1 cellular context compared by ENCODE assay signal in the genomic region with DNA sequence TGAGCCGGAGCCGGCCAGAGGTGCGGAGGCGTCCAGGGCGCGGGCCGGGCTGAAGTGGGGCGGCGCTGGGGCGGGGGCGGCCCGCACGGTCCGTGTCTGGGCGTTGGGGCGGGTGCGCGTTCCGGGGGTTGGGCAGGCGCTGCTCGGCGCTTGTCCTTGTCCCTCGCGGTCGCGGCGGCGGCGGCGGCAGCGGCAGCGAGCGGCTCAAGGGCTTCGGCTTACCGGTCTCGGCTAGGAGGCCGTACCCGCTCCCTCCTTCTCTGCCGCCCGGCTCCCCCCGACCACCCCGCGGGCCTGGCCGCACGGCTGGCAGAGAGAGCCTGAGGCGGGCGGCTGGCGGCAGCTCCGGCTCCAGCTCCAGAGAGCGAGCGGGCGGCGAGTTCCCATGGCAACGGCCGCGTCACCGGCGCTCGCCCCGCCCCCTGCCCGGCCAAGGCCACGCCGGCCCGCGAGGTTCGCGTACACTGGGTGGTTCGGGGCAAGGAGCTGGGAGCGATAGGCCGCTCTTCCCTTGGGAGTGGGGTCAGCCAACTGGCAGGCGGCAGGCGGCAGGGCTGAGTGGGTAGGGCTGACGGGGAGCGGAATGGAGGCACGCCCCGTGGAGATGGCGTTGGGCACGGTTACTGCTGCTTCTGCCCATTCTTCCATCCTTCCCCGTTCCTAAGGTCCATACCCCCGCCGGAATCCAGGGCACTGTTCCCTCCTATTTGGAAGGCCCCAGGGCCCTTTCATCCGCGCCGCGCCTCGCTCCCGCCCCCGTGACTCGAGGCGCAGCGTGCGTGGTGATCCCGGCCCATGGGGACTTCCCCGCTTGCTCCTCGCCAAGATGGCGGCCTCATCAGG.
TF ChIP-seq lines count a peak whose summit lies in the region.

A gene with protein sequence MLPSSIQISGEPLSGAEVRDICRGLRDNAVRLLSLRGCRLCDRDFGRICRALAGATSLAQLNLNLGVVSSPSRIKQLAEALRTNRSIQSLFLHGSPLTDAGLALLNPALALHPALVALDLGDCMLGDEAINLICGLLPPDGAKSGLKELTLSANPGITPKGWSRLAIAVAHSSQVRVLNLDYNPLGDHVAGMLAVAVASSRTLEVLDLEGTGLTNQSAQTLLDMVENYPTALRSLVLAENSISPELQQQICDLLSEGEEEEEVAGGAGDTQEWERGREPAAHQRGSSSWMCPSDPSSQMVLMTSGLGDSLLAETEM (minus strand): TSS at position 363 of the 843 bp plus-strand sequence. CDS start 561 bp downstream, outside the sequence.

TF ChIP-seq in HepG2, 621 proteins besides CTCF, POLR2A, EP300 and RAD21 (continued from another document and continues in another):
- TF ChIP-seq, protein P1, sequence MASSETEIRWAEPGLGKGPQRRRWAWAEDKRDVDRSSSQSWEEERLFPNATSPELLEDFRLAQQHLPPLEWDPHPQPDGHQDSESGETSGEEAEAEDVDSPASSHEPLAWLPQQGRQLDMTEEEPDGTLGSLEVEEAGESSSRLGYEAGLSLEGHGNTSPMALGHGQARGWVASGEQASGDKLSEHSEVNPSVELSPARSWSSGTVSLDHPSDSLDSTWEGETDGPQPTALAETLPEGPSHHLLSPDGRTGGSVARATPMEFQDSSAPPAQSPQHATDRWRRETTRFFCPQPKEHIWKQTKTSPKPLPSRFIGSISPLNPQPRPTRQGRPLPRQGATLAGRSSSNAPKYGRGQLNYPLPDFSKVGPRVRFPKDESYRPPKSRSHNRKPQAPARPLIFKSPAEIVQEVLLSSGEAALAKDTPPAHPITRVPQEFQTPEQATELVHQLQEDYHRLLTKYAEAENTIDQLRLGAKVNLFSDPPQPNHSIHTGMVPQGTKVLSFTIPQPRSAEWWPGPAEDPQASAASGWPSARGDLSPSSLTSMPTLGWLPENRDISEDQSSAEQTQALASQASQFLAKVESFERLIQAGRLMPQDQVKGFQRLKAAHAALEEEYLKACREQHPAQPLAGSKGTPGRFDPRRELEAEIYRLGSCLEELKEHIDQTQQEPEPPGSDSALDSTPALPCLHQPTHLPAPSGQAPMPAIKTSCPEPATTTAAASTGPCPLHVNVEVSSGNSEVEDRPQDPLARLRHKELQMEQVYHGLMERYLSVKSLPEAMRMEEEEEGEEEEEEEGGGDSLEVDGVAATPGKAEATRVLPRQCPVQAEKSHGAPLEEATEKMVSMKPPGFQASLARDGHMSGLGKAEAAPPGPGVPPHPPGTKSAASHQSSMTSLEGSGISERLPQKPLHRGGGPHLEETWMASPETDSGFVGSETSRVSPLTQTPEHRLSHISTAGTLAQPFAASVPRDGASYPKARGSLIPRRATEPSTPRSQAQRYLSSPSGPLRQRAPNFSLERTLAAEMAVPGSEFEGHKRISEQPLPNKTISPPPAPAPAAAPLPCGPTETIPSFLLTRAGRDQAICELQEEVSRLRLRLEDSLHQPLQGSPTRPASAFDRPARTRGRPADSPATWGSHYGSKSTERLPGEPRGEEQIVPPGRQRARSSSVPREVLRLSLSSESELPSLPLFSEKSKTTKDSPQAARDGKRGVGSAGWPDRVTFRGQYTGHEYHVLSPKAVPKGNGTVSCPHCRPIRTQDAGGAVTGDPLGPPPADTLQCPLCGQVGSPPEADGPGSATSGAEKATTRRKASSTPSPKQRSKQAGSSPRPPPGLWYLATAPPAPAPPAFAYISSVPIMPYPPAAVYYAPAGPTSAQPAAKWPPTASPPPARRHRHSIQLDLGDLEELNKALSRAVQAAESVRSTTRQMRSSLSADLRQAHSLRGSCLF (CRISPR knock-in tag; IDR thresholded peaks at IDR 0.05; ENCODE audit: borderline replicate concordance) = no peak
- TF ChIP-seq, protein P2, sequence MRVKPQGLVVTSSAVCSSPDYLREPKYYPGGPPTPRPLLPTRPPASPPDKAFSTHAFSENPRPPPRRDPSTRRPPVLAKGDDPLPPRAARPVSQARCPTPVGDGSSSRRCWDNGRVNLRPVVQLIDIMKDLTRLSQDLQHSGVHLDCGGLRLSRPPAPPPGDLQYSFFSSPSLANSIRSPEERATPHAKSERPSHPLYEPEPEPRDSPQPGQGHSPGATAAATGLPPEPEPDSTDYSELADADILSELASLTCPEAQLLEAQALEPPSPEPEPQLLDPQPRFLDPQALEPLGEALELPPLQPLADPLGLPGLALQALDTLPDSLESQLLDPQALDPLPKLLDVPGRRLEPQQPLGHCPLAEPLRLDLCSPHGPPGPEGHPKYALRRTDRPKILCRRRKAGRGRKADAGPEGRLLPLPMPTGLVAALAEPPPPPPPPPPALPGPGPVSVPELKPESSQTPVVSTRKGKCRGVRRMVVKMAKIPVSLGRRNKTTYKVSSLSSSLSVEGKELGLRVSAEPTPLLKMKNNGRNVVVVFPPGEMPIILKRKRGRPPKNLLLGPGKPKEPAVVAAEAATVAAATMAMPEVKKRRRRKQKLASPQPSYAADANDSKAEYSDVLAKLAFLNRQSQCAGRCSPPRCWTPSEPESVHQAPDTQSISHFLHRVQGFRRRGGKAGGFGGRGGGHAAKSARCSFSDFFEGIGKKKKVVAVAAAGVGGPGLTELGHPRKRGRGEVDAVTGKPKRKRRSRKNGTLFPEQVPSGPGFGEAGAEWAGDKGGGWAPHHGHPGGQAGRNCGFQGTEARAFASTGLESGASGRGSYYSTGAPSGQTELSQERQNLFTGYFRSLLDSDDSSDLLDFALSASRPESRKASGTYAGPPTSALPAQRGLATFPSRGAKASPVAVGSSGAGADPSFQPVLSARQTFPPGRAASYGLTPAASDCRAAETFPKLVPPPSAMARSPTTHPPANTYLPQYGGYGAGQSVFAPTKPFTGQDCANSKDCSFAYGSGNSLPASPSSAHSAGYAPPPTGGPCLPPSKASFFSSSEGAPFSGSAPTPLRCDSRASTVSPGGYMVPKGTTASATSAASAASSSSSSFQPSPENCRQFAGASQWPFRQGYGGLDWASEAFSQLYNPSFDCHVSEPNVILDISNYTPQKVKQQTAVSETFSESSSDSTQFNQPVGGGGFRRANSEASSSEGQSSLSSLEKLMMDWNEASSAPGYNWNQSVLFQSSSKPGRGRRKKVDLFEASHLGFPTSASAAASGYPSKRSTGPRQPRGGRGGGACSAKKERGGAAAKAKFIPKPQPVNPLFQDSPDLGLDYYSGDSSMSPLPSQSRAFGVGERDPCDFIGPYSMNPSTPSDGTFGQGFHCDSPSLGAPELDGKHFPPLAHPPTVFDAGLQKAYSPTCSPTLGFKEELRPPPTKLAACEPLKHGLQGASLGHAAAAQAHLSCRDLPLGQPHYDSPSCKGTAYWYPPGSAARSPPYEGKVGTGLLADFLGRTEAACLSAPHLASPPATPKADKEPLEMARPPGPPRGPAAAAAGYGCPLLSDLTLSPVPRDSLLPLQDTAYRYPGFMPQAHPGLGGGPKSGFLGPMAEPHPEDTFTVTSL (CRISPR knock-in tag; IDR thresholded peaks at IDR 0.05; ENCODE audit: borderline replicate concordance) = no peak
- TF ChIP-seq SMARCE1 (IDR thresholded peaks at IDR 0.05; ENCODE audit: borderline replicate concordance) (no peak), ZNF329 (CRISPR knock-in tag; IDR thresholded peaks at IDR 0.05; ENCODE audit: low read depth) (no peak), ZFX (CRISPR knock-in tag; IDR thresholded peaks at IDR 0.05; ENCODE audit: low read depth) (peak; percentile 74), ZNF569 (CRISPR knock-in tag; IDR thresholded peaks at IDR 0.05; ENCODE audit: borderline replicate concordance) (no peak), KAT2B (IDR thresholded peaks at IDR 0.05; ENCODE audit: borderline replicate concordance, low read depth, low read length) (no peak), ZNF674 (CRISPR knock-in tag; IDR thresholded peaks at IDR 0.05; ENCODE audit: low read depth) (peak; percentile 24; the same call in 1 of the 2 replicates), PAF1 (CRISPR knock-in tag; IDR thresholded peaks at IDR 0.05) (no peak), TCF7L2 (IDR thresholded peaks at IDR 0.05; ENCODE audit: low read depth, low read length) (no peak), IKZF4 (CRISPR knock-in tag; IDR thresholded peaks at IDR 0.05; ENCODE audit: borderline replicate concordance, low read depth, not compliant biosample characterization) (peak; percentile 76), KAT7 (CRISPR knock-in tag; IDR thresholded peaks at IDR 0.05; ENCODE audit: borderline replicate concordance) (no peak), ARNTL (CRISPR knock-in tag; IDR thresholded peaks at IDR 0.05) (no peak), FLYWCH1 (CRISPR knock-in tag; IDR thresholded peaks at IDR 0.05) (no peak), SP140L (CRISPR knock-in tag; IDR thresholded peaks at IDR 0.05; ENCODE audit: borderline replicate concordance) (no peak), ZNF24 (IDR thresholded peaks at IDR 0.05) (no peak), NFE2L1 (CRISPR knock-in tag; IDR thresholded peaks at IDR 0.05; ENCODE audit: borderline replicate concordance) (peak; percentile 85; the same call in 1 of the 2 replicates), ATF1 (CRISPR knock-in tag; IDR thresholded peaks at IDR 0.05) (no peak), CENPX (CRISPR knock-in tag; IDR thresholded peaks at IDR 0.05) (no peak), NFRKB (IDR thresholded peaks at IDR 0.05) (no peak)
- TF ChIP-seq, protein P3, sequence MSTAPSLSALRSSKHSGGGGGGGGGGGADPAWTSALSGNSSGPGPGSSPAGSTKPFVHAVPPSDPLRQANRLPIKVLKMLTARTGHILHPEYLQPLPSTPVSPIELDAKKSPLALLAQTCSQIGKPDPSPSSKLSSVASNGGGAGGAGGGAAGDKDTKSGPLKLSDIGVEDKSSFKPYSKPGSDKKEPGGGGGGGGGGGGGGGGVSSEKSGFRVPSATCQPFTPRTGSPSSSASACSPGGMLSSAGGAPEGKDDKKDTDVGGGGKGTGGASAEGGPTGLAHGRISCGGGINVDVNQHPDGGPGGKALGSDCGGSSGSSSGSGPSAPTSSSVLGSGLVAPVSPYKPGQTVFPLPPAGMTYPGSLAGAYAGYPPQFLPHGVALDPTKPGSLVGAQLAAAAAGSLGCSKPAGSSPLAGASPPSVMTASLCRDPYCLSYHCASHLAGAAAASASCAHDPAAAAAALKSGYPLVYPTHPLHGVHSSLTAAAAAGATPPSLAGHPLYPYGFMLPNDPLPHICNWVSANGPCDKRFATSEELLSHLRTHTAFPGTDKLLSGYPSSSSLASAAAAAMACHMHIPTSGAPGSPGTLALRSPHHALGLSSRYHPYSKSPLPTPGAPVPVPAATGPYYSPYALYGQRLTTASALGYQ (CRISPR knock-in tag; IDR thresholded peaks at IDR 0.05) = no peak
- TF ChIP-seq, protein P4, sequence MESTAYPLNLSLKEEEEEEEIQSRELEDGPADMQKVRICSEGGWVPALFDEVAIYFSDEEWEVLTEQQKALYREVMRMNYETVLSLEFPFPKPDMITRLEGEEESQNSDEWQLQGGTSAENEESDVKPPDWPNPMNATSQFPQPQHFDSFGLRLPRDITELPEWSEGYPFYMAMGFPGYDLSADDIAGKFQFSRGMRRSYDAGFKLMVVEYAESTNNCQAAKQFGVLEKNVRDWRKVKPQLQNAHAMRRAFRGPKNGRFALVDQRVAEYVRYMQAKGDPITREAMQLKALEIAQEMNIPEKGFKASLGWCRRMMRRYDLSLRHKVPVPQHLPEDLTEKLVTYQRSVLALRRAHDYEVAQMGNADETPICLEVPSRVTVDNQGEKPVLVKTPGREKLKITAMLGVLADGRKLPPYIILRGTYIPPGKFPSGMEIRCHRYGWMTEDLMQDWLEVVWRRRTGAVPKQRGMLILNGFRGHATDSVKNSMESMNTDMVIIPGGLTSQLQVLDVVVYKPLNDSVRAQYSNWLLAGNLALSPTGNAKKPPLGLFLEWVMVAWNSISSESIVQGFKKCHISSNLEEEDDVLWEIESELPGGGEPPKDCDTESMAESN (CRISPR knock-in tag; conservative IDR thresholded peaks at IDR 0.05) = 0 out of 2 replicates have a peak, but pooled peaks have one; percentile 18
- TF ChIP-seq, protein P5, sequence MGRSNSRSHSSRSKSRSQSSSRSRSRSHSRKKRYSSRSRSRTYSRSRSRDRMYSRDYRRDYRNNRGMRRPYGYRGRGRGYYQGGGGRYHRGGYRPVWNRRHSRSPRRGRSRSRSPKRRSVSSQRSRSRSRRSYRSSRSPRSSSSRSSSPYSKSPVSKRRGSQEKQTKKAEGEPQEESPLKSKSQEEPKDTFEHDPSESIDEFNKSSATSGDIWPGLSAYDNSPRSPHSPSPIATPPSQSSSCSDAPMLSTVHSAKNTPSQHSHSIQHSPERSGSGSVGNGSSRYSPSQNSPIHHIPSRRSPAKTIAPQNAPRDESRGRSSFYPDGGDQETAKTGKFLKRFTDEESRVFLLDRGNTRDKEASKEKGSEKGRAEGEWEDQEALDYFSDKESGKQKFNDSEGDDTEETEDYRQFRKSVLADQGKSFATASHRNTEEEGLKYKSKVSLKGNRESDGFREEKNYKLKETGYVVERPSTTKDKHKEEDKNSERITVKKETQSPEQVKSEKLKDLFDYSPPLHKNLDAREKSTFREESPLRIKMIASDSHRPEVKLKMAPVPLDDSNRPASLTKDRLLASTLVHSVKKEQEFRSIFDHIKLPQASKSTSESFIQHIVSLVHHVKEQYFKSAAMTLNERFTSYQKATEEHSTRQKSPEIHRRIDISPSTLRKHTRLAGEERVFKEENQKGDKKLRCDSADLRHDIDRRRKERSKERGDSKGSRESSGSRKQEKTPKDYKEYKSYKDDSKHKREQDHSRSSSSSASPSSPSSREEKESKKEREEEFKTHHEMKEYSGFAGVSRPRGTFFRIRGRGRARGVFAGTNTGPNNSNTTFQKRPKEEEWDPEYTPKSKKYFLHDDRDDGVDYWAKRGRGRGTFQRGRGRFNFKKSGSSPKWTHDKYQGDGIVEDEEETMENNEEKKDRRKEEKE (IDR thresholded peaks at IDR 0.05) = no peak
- TF ChIP-seq, protein P6, sequence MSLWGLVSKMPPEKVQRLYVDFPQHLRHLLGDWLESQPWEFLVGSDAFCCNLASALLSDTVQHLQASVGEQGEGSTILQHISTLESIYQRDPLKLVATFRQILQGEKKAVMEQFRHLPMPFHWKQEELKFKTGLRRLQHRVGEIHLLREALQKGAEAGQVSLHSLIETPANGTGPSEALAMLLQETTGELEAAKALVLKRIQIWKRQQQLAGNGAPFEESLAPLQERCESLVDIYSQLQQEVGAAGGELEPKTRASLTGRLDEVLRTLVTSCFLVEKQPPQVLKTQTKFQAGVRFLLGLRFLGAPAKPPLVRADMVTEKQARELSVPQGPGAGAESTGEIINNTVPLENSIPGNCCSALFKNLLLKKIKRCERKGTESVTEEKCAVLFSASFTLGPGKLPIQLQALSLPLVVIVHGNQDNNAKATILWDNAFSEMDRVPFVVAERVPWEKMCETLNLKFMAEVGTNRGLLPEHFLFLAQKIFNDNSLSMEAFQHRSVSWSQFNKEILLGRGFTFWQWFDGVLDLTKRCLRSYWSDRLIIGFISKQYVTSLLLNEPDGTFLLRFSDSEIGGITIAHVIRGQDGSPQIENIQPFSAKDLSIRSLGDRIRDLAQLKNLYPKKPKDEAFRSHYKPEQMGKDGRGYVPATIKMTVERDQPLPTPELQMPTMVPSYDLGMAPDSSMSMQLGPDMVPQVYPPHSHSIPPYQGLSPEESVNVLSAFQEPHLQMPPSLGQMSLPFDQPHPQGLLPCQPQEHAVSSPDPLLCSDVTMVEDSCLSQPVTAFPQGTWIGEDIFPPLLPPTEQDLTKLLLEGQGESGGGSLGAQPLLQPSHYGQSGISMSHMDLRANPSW (CRISPR knock-in tag; IDR thresholded peaks at IDR 0.05; ENCODE audit: borderline replicate concordance) = no peak
- TF ChIP-seq, protein P7, sequence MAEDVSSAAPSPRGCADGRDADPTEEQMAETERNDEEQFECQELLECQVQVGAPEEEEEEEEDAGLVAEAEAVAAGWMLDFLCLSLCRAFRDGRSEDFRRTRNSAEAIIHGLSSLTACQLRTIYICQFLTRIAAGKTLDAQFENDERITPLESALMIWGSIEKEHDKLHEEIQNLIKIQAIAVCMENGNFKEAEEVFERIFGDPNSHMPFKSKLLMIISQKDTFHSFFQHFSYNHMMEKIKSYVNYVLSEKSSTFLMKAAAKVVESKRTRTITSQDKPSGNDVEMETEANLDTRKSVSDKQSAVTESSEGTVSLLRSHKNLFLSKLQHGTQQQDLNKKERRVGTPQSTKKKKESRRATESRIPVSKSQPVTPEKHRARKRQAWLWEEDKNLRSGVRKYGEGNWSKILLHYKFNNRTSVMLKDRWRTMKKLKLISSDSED (CRISPR knock-in tag; IDR thresholded peaks at IDR 0.05) = no peak
- TF ChIP-seq, protein P8, sequence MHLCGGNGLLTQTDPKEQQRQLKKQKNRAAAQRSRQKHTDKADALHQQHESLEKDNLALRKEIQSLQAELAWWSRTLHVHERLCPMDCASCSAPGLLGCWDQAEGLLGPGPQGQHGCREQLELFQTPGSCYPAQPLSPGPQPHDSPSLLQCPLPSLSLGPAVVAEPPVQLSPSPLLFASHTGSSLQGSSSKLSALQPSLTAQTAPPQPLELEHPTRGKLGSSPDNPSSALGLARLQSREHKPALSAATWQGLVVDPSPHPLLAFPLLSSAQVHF (CRISPR knock-in tag; IDR thresholded peaks at IDR 0.05) = no peak
